Comparison of ENCODE assay signal across 1 cellular context in the genomic region with DNA sequence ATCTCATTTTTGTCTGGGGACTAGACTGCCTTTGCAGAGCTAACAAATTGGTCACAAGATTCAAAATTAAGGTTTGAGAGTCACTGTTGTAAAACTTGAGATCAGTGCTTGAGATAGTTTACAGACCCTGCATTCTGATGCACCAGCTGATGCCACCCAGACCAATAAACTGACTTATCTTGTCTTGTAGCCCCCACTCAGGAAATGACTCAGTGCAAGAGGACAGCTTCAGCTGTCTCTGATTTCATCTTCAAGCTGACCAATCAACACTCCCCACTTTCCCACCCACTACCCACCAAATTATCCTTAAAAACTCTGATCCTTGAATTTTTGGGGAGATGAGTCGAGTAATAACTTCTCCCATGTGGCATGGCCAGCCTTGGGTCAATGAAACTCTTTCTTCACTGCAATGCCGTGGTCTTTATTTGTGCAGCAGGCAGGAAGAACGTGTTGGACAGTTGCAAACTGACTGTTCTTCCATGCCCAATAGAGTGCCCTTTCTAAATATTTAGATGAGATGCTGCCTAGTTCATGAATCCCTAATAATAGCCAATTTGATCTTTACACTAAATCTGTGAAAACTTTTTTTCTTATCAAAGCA.
TF ChIP-seq lines count a peak whose summit lies in the region.

No MANE protein-coding gene starts in this region.

TF ChIP-seq in HepG2, 621 proteins besides CTCF, POLR2A, EP300 and RAD21 (continued from another document):
- TF ChIP-seq MBNL3 (CRISPR knock-in tag; conservative IDR thresholded peaks at IDR 0.05): no peak
